ENCODE assay signal across 8 cellular contexts in genomic region chr1:197546989-197547388, GRCh38.
"Had no signal": no experiment of that assay in that cellular context is flagged by ENCODE, and none has a peak within 500 bp of the region (broad histone marks: within the 10 kb centered on the region; RNA-seq: fewer than 3 reads in every experiment).

No MANE protein-coding gene starts in this region.

- H3K4me3 ChIP-seq: GM12878 had no signal

- ATAC-seq: GM12878 had no signal

- DNase-seq: GDM1, GF-D8 had no signal

- FAIRE-seq: G401.6, GM12878, GM12891, GM12892, GM18507, GM19239 had no signal
